Comparison of ENCODE assay signal across 9 cellular contexts in genomic region chr5:131396015-131396414, GRCh38.
DNase-seq lines count a peak whose midpoint lies in the region; ATAC-seq and TF ChIP-seq lines count a peak whose summit lies in the region.
"Had no signal": no experiment of that assay in that cellular context is flagged by ENCODE, and none has a peak within 500 bp of the region (broad histone marks: within the 10 kb centered on the region; RNA-seq: fewer than 3 reads in every experiment).

No MANE protein-coding gene starts in this region.

- no peaks in the 10 kb centered on the region for H3K27me3 ChIP-seq in Caco-2 (replicated peaks; ENCODE audit: control insufficient read depth, insufficient read depth, low read length)
- no peaks in the 10 kb centered on the region for H3K27me3 ChIP-seq in lower lobe of right lung (ENCODE audit: low read depth)

- H3K4me1 Mint-ChIP-seq in activated T-helper 17 cell treated with anti-CD3 and anti-CD28 coated beads, Interleukin-2, amount 50 U/mL, for 72 hours = peaks cover 50% of the 10 kb centered on the region
- H3K4me1 Mint-ChIP-seq in Caco-2 (ENCODE audit: low read depth, unreplicated experiment) = no peaks in the 10 kb centered on the region

- ATAC-seq in GM19438 (IDR thresholded peaks at IDR 0.05; ENCODE audit: low read depth, unreplicated experiment) (peak; percentile 76), HG03039 (IDR thresholded peaks at IDR 0.05; ENCODE audit: unreplicated experiment) (peak; percentile 87), lower lobe of right lung (no peak)
- ATAC-seq in activated T-helper 17 cell treated with anti-CD3 and anti-CD28 coated beads, Interleukin-2, amount 50 U/mL, for 72 hours (replicated peaks) = peak; percentile 79

- H3K4me3 ChIP-seq in Caco-2 (ENCODE audit: low read depth, low read length) (no peak overlapping the region), lower lobe of right lung (no peak overlapping the region)

- H3K27ac Mint-ChIP-seq in activated T-helper 17 cell treated with anti-CD3 and anti-CD28 coated beads, Interleukin-2, amount 50 U/mL, for 72 hours = peak overlapping the region; percentile 88
- no peak overlapping the region for H3K27ac Mint-ChIP-seq in Caco-2 (ENCODE audit: unreplicated experiment)

- H3K36me3 Mint-ChIP-seq in activated T-helper 17 cell treated with anti-CD3 and anti-CD28 coated beads, Interleukin-2, amount 50 U/mL, for 72 hours (ENCODE audit: low read depth) = peaks cover 97% of the 10 kb centered on the region
- peaks cover 78% of the 10 kb centered on the region for H3K36me3 Mint-ChIP-seq in Caco-2 (ENCODE audit: insufficient read depth, unreplicated experiment)

- H3K4me1 ChIP-seq in Caco-2 (no peaks in the 10 kb centered on the region), lower lobe of right lung (peaks cover 15% of the 10 kb centered on the region)

- intact Hi-C loops in Caco-2 (cut with micrococcal nuclease; ENCODE audit: unreplicated experiment) = no loop called here
- intact Hi-C loops in lower lobe of right lung (cut with DNase I) = no loop called here

- H3K27me3 Mint-ChIP-seq in activated T-helper 17 cell treated with anti-CD3 and anti-CD28 coated beads, Interleukin-2, amount 50 U/mL, for 72 hours = no peaks in the 10 kb centered on the region
- no peaks in the 10 kb centered on the region for H3K27me3 Mint-ChIP-seq in Caco-2 (ENCODE audit: insufficient read depth, unreplicated experiment)

- peaks cover 3% of the 10 kb centered on the region for H3K9me3 Mint-ChIP-seq in activated T-helper 17 cell treated with anti-CD3 and anti-CD28 coated beads, Interleukin-2, amount 50 U/mL, for 72 hours
- H3K9me3 Mint-ChIP-seq in Caco-2 (ENCODE audit: unreplicated experiment) = no peaks in the 10 kb centered on the region

- in situ Hi-C loops in GM13977 (cut with MboI; ENCODE audit: low pct_unique_long_range_greater_than_20kb, low sequenced_read_pairs, unreplicated experiment) = loop anchor here (10.0 kb wide), 1 partner anchor 531 kb away; no protein-coding TSS in a partner anchor

- H3K4me3 Mint-ChIP-seq in activated T-helper 17 cell treated with anti-CD3 and anti-CD28 coated beads, Interleukin-2, amount 50 U/mL, for 72 hours = peak overlapping the region; percentile 76
- H3K4me3 Mint-ChIP-seq in Caco-2 (ENCODE audit: unreplicated experiment) = no peak overlapping the region

- no TSS peak for BruUV-seq in Caco-2 (replicated peaks; lab: Mats Ljungman, UMichigan)

- POLR2A ChIA-PET in Caco-2 (lab: Charles Lee) = no interaction called here

- H3K36me3 ChIP-seq in Caco-2 (ENCODE audit: control insufficient read depth, insufficient read depth, low read length) (peaks cover 1% of the 10 kb centered on the region; the same call in 1 of the 2 replicates), lower lobe of right lung (peaks cover 57% of the 10 kb centered on the region)

- CTCF ChIA-PET in Caco-2 (lab: Charles Lee) = no interaction called here

- TF ChIP-seq CTCF in GM13977 (IDR thresholded peaks at IDR 0.05; ENCODE audit: extremely low read depth, insufficient read depth, missing control alignments) = no peak
- TF ChIP-seq CTCF in Caco-2 (IDR thresholded peaks at IDR 0.05; ENCODE audit: insufficient read depth in 1 of 2, low read depth in 1 of 2, low read length in 1 of 2, severe bottlenecking in 1 of 2, unreplicated experiment in 1 of 2) = no peak
- no peak for TF ChIP-seq CTCF in lower lobe of right lung (IDR thresholded peaks at IDR 0.05)

- no peaks in the 10 kb centered on the region for H3K9me3 ChIP-seq in Caco-2
- no peaks in the 10 kb centered on the region for H3K9me3 ChIP-seq in lower lobe of right lung

- no peak overlapping the region for H3K27ac ChIP-seq in lower lobe of right lung

- DNase-seq in GM13977 (ENCODE audit: low spot score) = peak; percentile 56
- DNase-seq in Caco-2 = no peak
- no peak for DNase-seq in NCI-H2081 treated with DMSO at 0.1 percent for 48 hours (lab: John Stamatoyannopoulos, UW)
- no peak for DNase-seq in lower lobe of right lung
- no peak for DNase-seq in NOMO-1 (lab: John Stamatoyannopoulos, UW; ENCODE audit: unreplicated experiment in 2 of 2)
- DNase-seq: NCI-H2107 had no signal

Comparison
In these comparisons a context has a peak if more than half of its experiments do, and no peak if none do; other contexts are left out.
1. ATAC-seq: peak in GM19438 (single experiment), HG03039 (single experiment) and activated T-helper 17 cell treated with anti-CD3 and anti-CD28 coated beads, Interleukin-2, amount 50 U/mL, for 72 hours (single experiment); none in lower lobe of right lung (0 of 2).